In the genomic region with DNA sequence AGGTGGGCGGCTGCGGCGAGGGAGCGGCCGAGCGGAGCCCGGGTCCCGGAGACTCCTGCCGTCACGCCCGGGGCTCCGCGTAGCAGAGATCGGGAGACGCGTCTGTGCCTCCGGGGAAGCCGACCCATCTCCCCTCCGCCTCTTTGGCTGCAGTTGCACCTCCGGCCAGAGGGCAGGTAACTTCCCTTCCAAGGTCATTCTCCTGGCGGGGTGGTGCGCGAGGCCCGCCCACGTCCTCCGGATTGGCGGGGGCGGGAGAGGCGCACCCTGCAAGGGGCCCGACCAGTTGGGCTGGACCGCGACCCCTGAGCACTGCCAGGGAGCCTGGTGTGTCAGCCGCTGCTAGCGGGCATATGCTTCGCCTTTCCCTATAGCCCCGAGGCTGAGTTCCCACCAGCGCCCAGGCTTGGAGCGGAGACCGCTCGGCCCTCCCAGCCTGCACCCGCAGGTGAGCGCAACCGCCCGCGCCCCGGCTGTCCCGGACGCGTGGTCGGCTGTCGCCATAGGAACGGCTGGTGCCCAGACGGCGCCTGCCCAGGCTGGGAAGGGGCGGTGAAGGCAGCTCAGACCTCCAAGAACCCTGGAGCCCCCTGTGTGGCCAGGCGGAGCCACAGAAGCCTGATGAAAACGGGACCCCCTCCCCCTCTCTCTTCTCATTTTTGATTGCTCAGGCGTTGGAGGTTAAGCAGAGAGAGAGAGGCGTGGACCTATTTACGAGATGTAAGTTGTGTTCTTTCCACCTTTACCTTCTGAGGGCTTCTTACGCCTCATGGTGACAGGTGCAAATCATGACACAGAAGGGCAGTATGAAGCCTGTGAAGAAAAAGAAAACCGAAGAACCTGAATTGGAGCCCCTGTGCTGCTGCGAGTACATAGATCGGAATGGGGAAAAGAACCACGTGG, we compare ENCODE assay signal across 1 cellular context.
TF ChIP-seq lines count a peak whose summit lies in the region.

No MANE protein-coding gene starts in this region.

TF ChIP-seq in HepG2, 621 proteins besides CTCF, POLR2A, EP300 and RAD21 (continued from another document):
- peak; percentile 39; the same call in 1 of the 2 replicates for TF ChIP-seq RBFOX2 (IDR thresholded peaks at IDR 0.05; ENCODE audit: low read depth, low read length)
- TF ChIP-seq ZNF841 (CRISPR knock-in tag; IDR thresholded peaks at IDR 0.05; ENCODE audit: borderline replicate concordance): no peak; the same call in 1 of the 2 replicates
- 0 out of 2 replicates have a peak, but pooled peaks have one; percentile 39 for TF ChIP-seq ZNF619 (CRISPR knock-in tag; IDR thresholded peaks at IDR 0.05)
- 0 out of 2 replicates have a peak, but pooled peaks have one; percentile 29 for TF ChIP-seq SP4 (CRISPR knock-in tag; IDR thresholded peaks at IDR 0.05)
- TF ChIP-seq, protein P1, sequence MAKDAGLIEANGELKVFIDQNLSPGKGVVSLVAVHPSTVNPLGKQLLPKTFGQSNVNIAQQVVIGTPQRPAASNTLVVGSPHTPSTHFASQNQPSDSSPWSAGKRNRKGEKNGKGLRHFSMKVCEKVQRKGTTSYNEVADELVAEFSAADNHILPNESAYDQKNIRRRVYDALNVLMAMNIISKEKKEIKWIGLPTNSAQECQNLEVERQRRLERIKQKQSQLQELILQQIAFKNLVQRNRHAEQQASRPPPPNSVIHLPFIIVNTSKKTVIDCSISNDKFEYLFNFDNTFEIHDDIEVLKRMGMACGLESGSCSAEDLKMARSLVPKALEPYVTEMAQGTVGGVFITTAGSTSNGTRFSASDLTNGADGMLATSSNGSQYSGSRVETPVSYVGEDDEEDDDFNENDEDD (CRISPR knock-in tag; IDR thresholded peaks at IDR 0.05; ENCODE audit: borderline replicate concordance): peak; percentile 23; the same call in 1 of the 2 replicates
- 0 out of 2 replicates have a peak, but pooled peaks have one; percentile 10 for TF ChIP-seq HOXA3 (CRISPR knock-in tag; IDR thresholded peaks at IDR 0.05)
- TF ChIP-seq ZNF777 (CRISPR knock-in tag; IDR thresholded peaks at IDR 0.05): peak; percentile 49
- TF ChIP-seq ZNF317 (CRISPR knock-in tag; IDR thresholded peaks at IDR 0.05): peak; percentile 56; the same call in 1 of the 2 replicates
- TF ChIP-seq TCF7 (IDR thresholded peaks at IDR 0.05; ENCODE audit: low read depth): no peak
- 0 out of 2 replicates have a peak, but pooled peaks have one; percentile 12 for TF ChIP-seq ZNF768 (CRISPR knock-in tag; IDR thresholded peaks at IDR 0.05)
- TF ChIP-seq, protein P2, sequence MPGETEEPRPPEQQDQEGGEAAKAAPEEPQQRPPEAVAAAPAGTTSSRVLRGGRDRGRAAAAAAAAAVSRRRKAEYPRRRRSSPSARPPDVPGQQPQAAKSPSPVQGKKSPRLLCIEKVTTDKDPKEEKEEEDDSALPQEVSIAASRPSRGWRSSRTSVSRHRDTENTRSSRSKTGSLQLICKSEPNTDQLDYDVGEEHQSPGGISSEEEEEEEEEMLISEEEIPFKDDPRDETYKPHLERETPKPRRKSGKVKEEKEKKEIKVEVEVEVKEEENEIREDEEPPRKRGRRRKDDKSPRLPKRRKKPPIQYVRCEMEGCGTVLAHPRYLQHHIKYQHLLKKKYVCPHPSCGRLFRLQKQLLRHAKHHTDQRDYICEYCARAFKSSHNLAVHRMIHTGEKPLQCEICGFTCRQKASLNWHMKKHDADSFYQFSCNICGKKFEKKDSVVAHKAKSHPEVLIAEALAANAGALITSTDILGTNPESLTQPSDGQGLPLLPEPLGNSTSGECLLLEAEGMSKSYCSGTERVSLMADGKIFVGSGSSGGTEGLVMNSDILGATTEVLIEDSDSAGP (CRISPR knock-in tag; IDR thresholded peaks at IDR 0.05; ENCODE audit: borderline replicate concordance): peak; percentile 57; the same call in 1 of the 2 replicates
- 0 out of 2 replicates have a peak, but pooled peaks have one; percentile 13 for TF ChIP-seq ZNF430 (CRISPR knock-in tag; IDR thresholded peaks at IDR 0.05)
- TF ChIP-seq HNRNPLL (IDR thresholded peaks at IDR 0.05; ENCODE audit: low read depth, low read length, poor library complexity, severe bottlenecking): peak; percentile 52
- no peak for TF ChIP-seq ZSCAN12 (CRISPR knock-in tag; IDR thresholded peaks at IDR 0.05)
- peak; percentile 54; the same call in 1 of the 2 replicates for TF ChIP-seq ZBTB7B (CRISPR knock-in tag; IDR thresholded peaks at IDR 0.05)
- TF ChIP-seq NR2F1 (CRISPR knock-in tag; IDR thresholded peaks at IDR 0.05): no peak
- TF ChIP-seq, protein P3, sequence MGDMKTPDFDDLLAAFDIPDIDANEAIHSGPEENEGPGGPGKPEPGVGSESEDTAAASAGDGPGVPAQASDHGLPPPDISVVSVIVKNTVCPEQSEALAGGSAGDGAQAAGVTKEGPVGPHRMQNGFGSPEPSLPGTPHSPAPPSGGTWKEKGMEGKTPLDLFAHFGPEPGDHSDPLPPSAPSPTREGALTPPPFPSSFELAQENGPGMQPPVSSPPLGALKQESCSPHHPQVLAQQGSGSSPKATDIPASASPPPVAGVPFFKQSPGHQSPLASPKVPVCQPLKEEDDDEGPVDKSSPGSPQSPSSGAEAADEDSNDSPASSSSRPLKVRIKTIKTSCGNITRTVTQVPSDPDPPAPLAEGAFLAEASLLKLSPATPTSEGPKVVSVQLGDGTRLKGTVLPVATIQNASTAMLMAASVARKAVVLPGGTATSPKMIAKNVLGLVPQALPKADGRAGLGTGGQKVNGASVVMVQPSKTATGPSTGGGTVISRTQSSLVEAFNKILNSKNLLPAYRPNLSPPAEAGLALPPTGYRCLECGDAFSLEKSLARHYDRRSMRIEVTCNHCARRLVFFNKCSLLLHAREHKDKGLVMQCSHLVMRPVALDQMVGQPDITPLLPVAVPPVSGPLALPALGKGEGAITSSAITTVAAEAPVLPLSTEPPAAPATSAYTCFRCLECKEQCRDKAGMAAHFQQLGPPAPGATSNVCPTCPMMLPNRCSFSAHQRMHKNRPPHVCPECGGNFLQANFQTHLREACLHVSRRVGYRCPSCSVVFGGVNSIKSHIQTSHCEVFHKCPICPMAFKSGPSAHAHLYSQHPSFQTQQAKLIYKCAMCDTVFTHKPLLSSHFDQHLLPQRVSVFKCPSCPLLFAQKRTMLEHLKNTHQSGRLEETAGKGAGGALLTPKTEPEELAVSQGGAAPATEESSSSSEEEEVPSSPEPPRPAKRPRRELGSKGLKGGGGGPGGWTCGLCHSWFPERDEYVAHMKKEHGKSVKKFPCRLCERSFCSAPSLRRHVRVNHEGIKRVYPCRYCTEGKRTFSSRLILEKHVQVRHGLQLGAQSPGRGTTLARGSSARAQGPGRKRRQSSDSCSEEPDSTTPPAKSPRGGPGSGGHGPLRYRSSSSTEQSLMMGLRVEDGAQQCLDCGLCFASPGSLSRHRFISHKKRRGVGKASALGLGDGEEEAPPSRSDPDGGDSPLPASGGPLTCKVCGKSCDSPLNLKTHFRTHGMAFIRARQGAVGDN (CRISPR knock-in tag; IDR thresholded peaks at IDR 0.05): peak; percentile 70
- peak; percentile 27; the same call in 1 of the 2 replicates for TF ChIP-seq SAP130 (CRISPR knock-in tag; IDR thresholded peaks at IDR 0.05; ENCODE audit: low read depth)
- TF ChIP-seq RBAK (CRISPR knock-in tag; IDR thresholded peaks at IDR 0.05): no peak
- TF ChIP-seq BRCA1 (CRISPR knock-in tag; IDR thresholded peaks at IDR 0.05): no peak
- TF ChIP-seq ZNF766 (CRISPR knock-in tag; IDR thresholded peaks at IDR 0.05; ENCODE audit: borderline replicate concordance): 0 out of 2 replicates have a peak, but pooled peaks have one; percentile 20
- TF ChIP-seq, protein P4, sequence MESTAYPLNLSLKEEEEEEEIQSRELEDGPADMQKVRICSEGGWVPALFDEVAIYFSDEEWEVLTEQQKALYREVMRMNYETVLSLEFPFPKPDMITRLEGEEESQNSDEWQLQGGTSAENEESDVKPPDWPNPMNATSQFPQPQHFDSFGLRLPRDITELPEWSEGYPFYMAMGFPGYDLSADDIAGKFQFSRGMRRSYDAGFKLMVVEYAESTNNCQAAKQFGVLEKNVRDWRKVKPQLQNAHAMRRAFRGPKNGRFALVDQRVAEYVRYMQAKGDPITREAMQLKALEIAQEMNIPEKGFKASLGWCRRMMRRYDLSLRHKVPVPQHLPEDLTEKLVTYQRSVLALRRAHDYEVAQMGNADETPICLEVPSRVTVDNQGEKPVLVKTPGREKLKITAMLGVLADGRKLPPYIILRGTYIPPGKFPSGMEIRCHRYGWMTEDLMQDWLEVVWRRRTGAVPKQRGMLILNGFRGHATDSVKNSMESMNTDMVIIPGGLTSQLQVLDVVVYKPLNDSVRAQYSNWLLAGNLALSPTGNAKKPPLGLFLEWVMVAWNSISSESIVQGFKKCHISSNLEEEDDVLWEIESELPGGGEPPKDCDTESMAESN (CRISPR knock-in tag; conservative IDR thresholded peaks at IDR 0.05): peak; percentile 58; the same call in 1 of the 2 replicates
- TF ChIP-seq NRL (CRISPR knock-in tag; IDR thresholded peaks at IDR 0.05; ENCODE audit: borderline replicate concordance): 0 out of 2 replicates have a peak, but pooled peaks have one; percentile 42
- no peak; the same call in 1 of the 2 replicates for TF ChIP-seq KDM2A (CRISPR knock-in tag; IDR thresholded peaks at IDR 0.05; ENCODE audit: borderline replicate concordance, low read depth)
- peak; percentile 26; the same call in 1 of the 2 replicates for TF ChIP-seq RXRA (CRISPR knock-in tag; IDR thresholded peaks at IDR 0.05)
- TF ChIP-seq THAP11 (CRISPR knock-in tag; IDR thresholded peaks at IDR 0.05): 0 out of 2 replicates have a peak, but pooled peaks have one; percentile 8
- peak; percentile 44; the same call in 1 of the 2 replicates for TF ChIP-seq RFX1 (IDR thresholded peaks at IDR 0.05)
- TF ChIP-seq, protein P5, sequence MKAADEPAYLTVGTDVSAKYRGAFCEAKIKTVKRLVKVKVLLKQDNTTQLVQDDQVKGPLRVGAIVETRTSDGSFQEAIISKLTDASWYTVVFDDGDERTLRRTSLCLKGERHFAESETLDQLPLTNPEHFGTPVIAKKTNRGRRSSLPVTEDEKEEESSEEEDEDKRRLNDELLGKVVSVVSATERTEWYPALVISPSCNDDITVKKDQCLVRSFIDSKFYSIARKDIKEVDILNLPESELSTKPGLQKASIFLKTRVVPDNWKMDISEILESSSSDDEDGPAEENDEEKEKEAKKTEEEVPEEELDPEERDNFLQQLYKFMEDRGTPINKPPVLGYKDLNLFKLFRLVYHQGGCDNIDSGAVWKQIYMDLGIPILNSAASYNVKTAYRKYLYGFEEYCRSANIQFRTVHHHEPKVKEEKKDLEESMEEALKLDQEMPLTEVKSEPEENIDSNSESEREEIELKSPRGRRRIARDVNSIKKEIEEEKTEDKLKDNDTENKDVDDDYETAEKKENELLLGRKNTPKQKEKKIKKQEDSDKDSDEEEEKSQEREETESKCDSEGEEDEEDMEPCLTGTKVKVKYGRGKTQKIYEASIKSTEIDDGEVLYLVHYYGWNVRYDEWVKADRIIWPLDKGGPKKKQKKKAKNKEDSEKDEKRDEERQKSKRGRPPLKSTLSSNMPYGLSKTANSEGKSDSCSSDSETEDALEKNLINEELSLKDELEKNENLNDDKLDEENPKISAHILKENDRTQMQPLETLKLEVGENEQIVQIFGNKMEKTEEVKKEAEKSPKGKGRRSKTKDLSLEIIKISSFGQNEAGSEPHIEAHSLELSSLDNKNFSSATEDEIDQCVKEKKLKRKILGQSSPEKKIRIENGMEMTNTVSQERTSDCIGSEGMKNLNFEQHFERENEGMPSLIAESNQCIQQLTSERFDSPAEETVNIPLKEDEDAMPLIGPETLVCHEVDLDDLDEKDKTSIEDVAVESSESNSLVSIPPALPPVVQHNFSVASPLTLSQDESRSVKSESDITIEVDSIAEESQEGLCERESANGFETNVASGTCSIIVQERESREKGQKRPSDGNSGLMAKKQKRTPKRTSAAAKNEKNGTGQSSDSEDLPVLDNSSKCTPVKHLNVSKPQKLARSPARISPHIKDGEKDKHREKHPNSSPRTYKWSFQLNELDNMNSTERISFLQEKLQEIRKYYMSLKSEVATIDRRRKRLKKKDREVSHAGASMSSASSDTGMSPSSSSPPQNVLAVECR (CRISPR knock-in tag; IDR thresholded peaks at IDR 0.05; ENCODE audit: borderline replicate concordance): peak; percentile 50; the same call in 1 of the 2 replicates
- TF ChIP-seq SOX6 (IDR thresholded peaks at IDR 0.05): no peak
- TF ChIP-seq SOX6 (CRISPR knock-in tag; IDR thresholded peaks at IDR 0.05): peak; percentile 20; the same call in 1 of the 2 replicates
- TF ChIP-seq, protein P6, sequence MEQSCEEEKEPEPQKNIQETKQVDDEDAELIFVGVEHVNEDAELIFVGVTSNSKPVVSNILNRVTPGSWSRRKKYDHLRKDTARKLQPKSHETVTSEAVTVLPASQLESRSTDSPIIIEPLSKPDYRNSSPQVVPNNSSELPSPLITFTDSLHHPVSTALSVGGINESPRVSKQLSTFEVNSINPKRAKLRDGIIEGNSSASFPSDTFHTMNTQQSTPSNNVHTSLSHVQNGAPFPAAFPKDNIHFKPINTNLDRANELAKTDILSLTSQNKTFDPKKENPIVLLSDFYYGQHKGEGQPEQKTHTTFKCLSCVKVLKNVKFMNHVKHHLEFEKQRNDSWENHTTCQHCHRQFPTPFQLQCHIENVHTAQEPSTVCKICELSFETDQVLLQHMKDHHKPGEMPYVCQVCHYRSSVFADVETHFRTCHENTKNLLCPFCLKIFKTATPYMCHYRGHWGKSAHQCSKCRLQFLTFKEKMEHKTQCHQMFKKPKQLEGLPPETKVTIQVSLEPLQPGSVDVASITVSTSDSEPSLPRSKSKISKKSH (CRISPR knock-in tag; IDR thresholded peaks at IDR 0.05; ENCODE audit: borderline replicate concordance): 0 out of 2 replicates have a peak, but pooled peaks have one; percentile 32
- TF ChIP-seq SALL1 (CRISPR knock-in tag; IDR thresholded peaks at IDR 0.05): peak; percentile 28; the same call in 1 of the 2 replicates
- 0 out of 2 replicates have a peak, but pooled peaks have one; percentile 39 for TF ChIP-seq CAMTA2 (CRISPR knock-in tag; IDR thresholded peaks at IDR 0.05; ENCODE audit: borderline replicate concordance)
- TF ChIP-seq LCORL (IDR thresholded peaks at IDR 0.05): no peak
- TF ChIP-seq LCORL (CRISPR knock-in tag; IDR thresholded peaks at IDR 0.05): 0 out of 2 replicates have a peak, but pooled peaks have one; percentile 9
- TF ChIP-seq, protein P7, sequence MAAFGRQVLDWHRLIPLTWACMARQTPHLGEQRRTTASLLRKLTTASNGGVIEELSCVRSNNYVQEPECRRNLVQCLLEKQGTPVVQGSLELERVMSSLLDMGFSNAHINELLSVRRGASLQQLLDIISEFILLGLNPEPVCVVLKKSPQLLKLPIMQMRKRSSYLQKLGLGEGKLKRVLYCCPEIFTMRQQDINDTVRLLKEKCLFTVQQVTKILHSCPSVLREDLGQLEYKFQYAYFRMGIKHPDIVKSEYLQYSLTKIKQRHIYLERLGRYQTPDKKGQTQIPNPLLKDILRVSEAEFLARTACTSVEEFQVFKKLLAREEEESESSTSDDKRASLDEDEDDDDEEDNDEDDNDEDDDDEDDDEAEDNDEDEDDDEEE (CRISPR knock-in tag; IDR thresholded peaks at IDR 0.05): no peak
- 0 out of 2 replicates have a peak, but pooled peaks have one; percentile 42 for TF ChIP-seq TGIF2 (CRISPR knock-in tag; IDR thresholded peaks at IDR 0.05)
TF ChIP-seq in HepG2: peak in this region for 50.
